In the genomic region with DNA sequence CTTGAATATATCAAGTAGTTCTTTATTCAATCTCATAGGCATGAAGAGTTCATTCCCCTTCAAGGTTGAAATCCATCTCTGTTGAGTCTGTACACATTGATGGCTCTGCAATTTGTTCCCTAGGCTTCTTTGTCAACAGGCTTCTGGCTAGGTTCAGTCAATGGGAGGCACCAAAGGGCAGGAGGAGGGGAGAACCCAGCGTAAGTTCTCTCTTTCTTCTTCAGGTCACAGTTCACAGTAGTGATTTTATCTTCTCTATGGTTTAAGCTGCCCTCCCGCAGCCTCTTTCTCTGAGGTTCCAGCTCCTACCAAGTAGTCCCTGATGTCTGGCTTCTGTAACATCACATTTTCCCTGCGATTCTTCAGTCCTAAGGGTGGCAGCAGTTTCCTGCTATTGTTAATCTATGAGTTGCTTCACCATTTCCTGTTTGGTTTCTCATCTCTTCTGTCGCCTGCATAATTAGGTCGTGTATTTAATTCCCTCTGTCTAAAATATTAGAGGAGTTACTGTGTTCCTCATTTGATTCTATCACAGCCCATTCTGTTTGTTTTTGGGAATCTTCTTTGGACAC, we compare ENCODE assay signal across 8 cellular contexts.
DNase-seq lines count a peak whose midpoint lies in the region; ATAC-seq lines count a peak whose summit lies in the region.

No MANE protein-coding gene starts in this region.

- DNase-seq in NCI-H2196 treated with DMSO at 0.1 percent for 48 hours (lab: John Stamatoyannopoulos, UW; ENCODE audit: unreplicated experiment) (peak; percentile 29), NCI-H2196 (lab: John Stamatoyannopoulos, UW; ENCODE audit: unreplicated experiment) (no peak), OCI-M1 (lab: John Stamatoyannopoulos, UW) (peak; percentile 58), dermis blood vessel endothelial cell (peak; percentile 63), pulmonary artery endothelial cell (ENCODE audit: low read depth, low spot score) (peak; percentile 29), NCI-H1048 (lab: John Stamatoyannopoulos, UW) (no peak), mucosa of gallbladder (ENCODE audit: low spot score) (no peak)

- ATAC-seq in GM21423 (IDR thresholded peaks at IDR 0.05; ENCODE audit: unreplicated experiment), result no peak

Comparison
In these comparisons a context has a peak if more than half of its experiments do, and no peak if none do; other contexts are left out.
1. DNase-seq: peak in NCI-H2196 treated with DMSO at 0.1 percent for 48 hours (single experiment), OCI-M1 (single experiment), dermis blood vessel endothelial cell (single experiment) and pulmonary artery endothelial cell (single experiment); none in NCI-H2196 (single experiment), NCI-H1048 (single experiment) and mucosa of gallbladder (single experiment).